ENCODE assay signal across 23 cellular contexts in genomic region chr3:141537866-141538265, GRCh38. TPM values are rescaled to one million over a fixed set of nuclear protein-coding genes. Genes with fewer than 3 reads are reported as not detected.
A peak's percentile ranks its signal among the peaks of the same experiment; 100 is the strongest.
DNase-seq lines count a peak whose midpoint lies in the region; ATAC-seq and TF ChIP-seq lines count a peak whose summit lies in the region.
"Had no signal": no experiment of that assay in that cellular context is flagged by ENCODE, and none has a peak within 500 bp of the region (broad histone marks: within the 10 kb centered on the region; RNA-seq: fewer than 3 reads in every experiment).

No MANE protein-coding gene starts in this region.

- peaks cover 9% of the 10 kb centered on the region for H3K9me3 Mint-ChIP-seq in CD8-positive, alpha-beta T cell
- H3K9me3 Mint-ChIP-seq in T-cell, result peaks cover 0 to 10% (median 6%) of the 10 kb centered on the region in 3 donors
- H3K9me3 Mint-ChIP-seq in naive thymus-derived CD8-positive, alpha-beta T cell, result peaks cover 5 to 19% (median 10%) of the 10 kb centered on the region in 9 donors
- peaks cover 13% of the 10 kb centered on the region for H3K9me3 Mint-ChIP-seq in activated naive CD4-positive, alpha-beta T cell treated with anti-CD3 and anti-CD28 coated beads, Interleukin-2, amount 10 ng/mL, durations not matched to agents 7 days and 5 days
- H3K9me3 Mint-ChIP-seq in activated CD4-positive, alpha-beta T cell treated with anti-CD3 and anti-CD28 coated beads, Interleukin-2, amount 10 ng/mL, durations not matched to agents 7 days and 5 days, result peaks cover 18% of the 10 kb centered on the region

- peaks cover 6% of the 10 kb centered on the region for H3K36me3 ChIP-seq in CD8-positive, alpha-beta T cell (ENCODE audit: insufficient read depth, low read length)

- H3K36me3 Mint-ChIP-seq in CD8-positive, alpha-beta T cell, result peaks cover 76% of the 10 kb centered on the region
- H3K36me3 Mint-ChIP-seq in T-cell, result peaks cover 58% of the 10 kb centered on the region
- H3K36me3 Mint-ChIP-seq in naive thymus-derived CD8-positive, alpha-beta T cell, result peaks cover 35 to 67% (median 42%) of the 10 kb centered on the region in 3 donors
- peaks cover 68% of the 10 kb centered on the region for H3K36me3 Mint-ChIP-seq in activated naive CD4-positive, alpha-beta T cell treated with anti-CD3 and anti-CD28 coated beads, Interleukin-2, amount 10 ng/mL, durations not matched to agents 7 days and 5 days
- peaks cover 68% of the 10 kb centered on the region for H3K36me3 Mint-ChIP-seq in activated CD4-positive, alpha-beta T cell treated with anti-CD3 and anti-CD28 coated beads, Interleukin-2, amount 10 ng/mL, durations not matched to agents 7 days and 5 days (ENCODE audit: low read depth)

- H3K4me1 ChIP-seq in CD8-positive, alpha-beta T cell (ENCODE audit: insufficient read depth, low read length), result peaks cover 11% of the 10 kb centered on the region

- no peak for ATAC-seq in CD8-positive, alpha-beta T cell
- ATAC-seq in T-cell (replicated peaks in 1 of 4), result no peak
- ATAC-seq in naive thymus-derived CD8-positive, alpha-beta T cell, result no peak
- ATAC-seq: GM12878, GM23338, HepG2, Panc1 had no signal

- H3K4me3 ChIP-seq in CD8-positive, alpha-beta T cell (ENCODE audit: low read depth, low read length), result no peak overlapping the region
- H3K4me3 ChIP-seq: GM12878, GM23338 had no signal

- POLR2A ChIA-PET in CD8-positive, alpha-beta T cell (lab: Charles Lee), result no interaction called here
- POLR2A ChIA-PET in T-cell (lab: Charles Lee), result interaction anchor here in 1 of 2 donors (0.6 kb wide), 1 partner anchor 41 kb away, joined by 3 read pairs; no protein-coding TSS in a partner anchor
- POLR2A ChIA-PET in naive thymus-derived CD8-positive, alpha-beta T cell (lab: Charles Lee), result no interaction called here
- POLR2A ChIA-PET in activated CD4-positive, alpha-beta T cell treated with anti-CD3 and anti-CD28 coated beads, Interleukin-2, amount 10 ng/mL, durations not matched to agents 7 days and 5 days (lab: Charles Lee), result no interaction called here

- no peaks in the 10 kb centered on the region for H3K9me3 ChIP-seq in CD8-positive, alpha-beta T cell (ENCODE audit: low read length)

- TF ChIP-seq CTCF in CD8-positive, alpha-beta T cell (IDR thresholded peaks at IDR 0.05), result no peak

- H3K4me3 Mint-ChIP-seq in CD8-positive, alpha-beta T cell, result no peak overlapping the region
- no peak overlapping the region for H3K4me3 Mint-ChIP-seq in T-cell
- no peak overlapping the region for H3K4me3 Mint-ChIP-seq in naive thymus-derived CD8-positive, alpha-beta T cell
- H3K4me3 Mint-ChIP-seq in activated naive CD4-positive, alpha-beta T cell treated with anti-CD3 and anti-CD28 coated beads, Interleukin-2, amount 10 ng/mL, durations not matched to agents 7 days and 5 days, result no peak overlapping the region
- H3K4me3 Mint-ChIP-seq in activated CD4-positive, alpha-beta T cell treated with anti-CD3 and anti-CD28 coated beads, Interleukin-2, amount 10 ng/mL, durations not matched to agents 7 days and 5 days, result no peak overlapping the region
- H3K4me3 Mint-ChIP-seq: GM23338 had no signal

- H3K27me3 ChIP-seq in CD8-positive, alpha-beta T cell (ENCODE audit: insufficient read depth, low read length), result no peaks in the 10 kb centered on the region

- no peaks in the 10 kb centered on the region for H3K27me3 Mint-ChIP-seq in CD8-positive, alpha-beta T cell (ENCODE audit: low read depth)
- no peaks in the 10 kb centered on the region for H3K27me3 Mint-ChIP-seq in T-cell
- no peaks in the 10 kb centered on the region for H3K27me3 Mint-ChIP-seq in naive thymus-derived CD8-positive, alpha-beta T cell
- H3K27me3 Mint-ChIP-seq in activated naive CD4-positive, alpha-beta T cell treated with anti-CD3 and anti-CD28 coated beads, Interleukin-2, amount 10 ng/mL, durations not matched to agents 7 days and 5 days, result no peaks in the 10 kb centered on the region
- no peaks in the 10 kb centered on the region for H3K27me3 Mint-ChIP-seq in activated CD4-positive, alpha-beta T cell treated with anti-CD3 and anti-CD28 coated beads, Interleukin-2, amount 10 ng/mL, durations not matched to agents 7 days and 5 days

- DNase-seq in CD8-positive, alpha-beta T cell, result no peak
- DNase-seq in T-cell (no peak), fibroblast of peridontal ligament (ENCODE audit: extremely low read depth) (peak; percentile 47), HCEC 1CT (no peak)
- no peak for DNase-seq in naive thymus-derived CD8-positive, alpha-beta T cell
- DNase-seq in stimulated activated CD4-positive, alpha-beta T cell treated with anti-CD3 and anti-CD28 coated beads, Interleukin-12 subunit alpha, Interleukin-12 subunit beta, amount 100 ng/mL, for 4 hours, result no peak
- DNase-seq in activated naive CD4-positive, alpha-beta T cell treated with anti-CD3 and anti-CD28 coated beads, Interleukin-2, amount 10 ng/mL, durations not matched to agents 7 days and 5 days, result no peak
- DNase-seq in activated CD4-positive, alpha-beta T cell treated with anti-CD3 and anti-CD28 coated beads, Interleukin-2, amount 10 ng/mL, durations not matched to agents 7 days and 5 days, result no peak
- DNase-seq: AML-193, COR-L47, GF-D8, NCI-H1048, NCI-H1436, NCI-H2029, NCI-H2171, NCI-H69, SW 1271 had no signal

- H3K4me1 Mint-ChIP-seq in CD8-positive, alpha-beta T cell (ENCODE audit: low read depth), result peaks cover 69% of the 10 kb centered on the region
- peaks cover 64 to 67% (median 67%) of the 10 kb centered on the region in 3 donors for H3K4me1 Mint-ChIP-seq in T-cell
- H3K4me1 Mint-ChIP-seq in naive thymus-derived CD8-positive, alpha-beta T cell, result peaks cover 17 to 63% (median 58%) of the 10 kb centered on the region in 4 donors
- H3K4me1 Mint-ChIP-seq in activated naive CD4-positive, alpha-beta T cell treated with anti-CD3 and anti-CD28 coated beads, Interleukin-2, amount 10 ng/mL, durations not matched to agents 7 days and 5 days, result peaks cover 18% of the 10 kb centered on the region
- peaks cover 17% of the 10 kb centered on the region for H3K4me1 Mint-ChIP-seq in activated CD4-positive, alpha-beta T cell treated with anti-CD3 and anti-CD28 coated beads, Interleukin-2, amount 10 ng/mL, durations not matched to agents 7 days and 5 days
- H3K4me1 Mint-ChIP-seq: GM23338 had no signal

- CTCF ChIA-PET in CD8-positive, alpha-beta T cell (lab: Charles Lee), result no interaction called here
- CTCF ChIA-PET in T-cell (lab: Charles Lee), result interaction anchor here in 1 of 2 donors (0.8 to 1.0 kb wide), 2 partner anchors 15 to 35 kb away, joined by 3 read pairs; no protein-coding TSS in a partner anchor
- CTCF ChIA-PET in activated naive CD4-positive, alpha-beta T cell treated with anti-CD3 and anti-CD28 coated beads, Interleukin-2, amount 10 ng/mL, durations not matched to agents 7 days and 5 days (lab: Charles Lee), result no interaction called here
- CTCF ChIA-PET in activated CD4-positive, alpha-beta T cell treated with anti-CD3 and anti-CD28 coated beads, Interleukin-2, amount 10 ng/mL, durations not matched to agents 7 days and 5 days (lab: Charles Lee), result no interaction called here

- peak overlapping the region; percentile 32 for H3K27ac Mint-ChIP-seq in CD8-positive, alpha-beta T cell
- peak overlapping the region; percentile 36 to 39 for H3K27ac Mint-ChIP-seq in T-cell
- H3K27ac Mint-ChIP-seq in naive thymus-derived CD8-positive, alpha-beta T cell, result peak overlapping the region in 6 of 10 donors; percentile 22 to 66 (median 32)
- H3K27ac Mint-ChIP-seq in activated naive CD4-positive, alpha-beta T cell treated with anti-CD3 and anti-CD28 coated beads, Interleukin-2, amount 10 ng/mL, durations not matched to agents 7 days and 5 days, result no peak overlapping the region
- H3K27ac Mint-ChIP-seq in activated CD4-positive, alpha-beta T cell treated with anti-CD3 and anti-CD28 coated beads, Interleukin-2, amount 10 ng/mL, durations not matched to agents 7 days and 5 days, result no peak overlapping the region
- H3K27ac Mint-ChIP-seq: GM23338 had no signal

- intact Hi-C loops in CD8-positive, alpha-beta T cell (cut with DNase I, micrococcal nuclease), result no loop called here

- no peak overlapping the region for H3K27ac ChIP-seq in CD8-positive, alpha-beta T cell (ENCODE audit: low read depth, low read length)
- H3K27ac ChIP-seq: C4-2B, KMS-11 had no signal

RNA-seq across cellular contexts. Expression of gene RASA2, which starts 51.0 kb away (rescaled TPM):
- 10 to 100 TPM; 96.3 to 97.4 TPM for total RNA-seq in CD8-positive, alpha-beta T cell
- total RNA-seq in T-cell, result 10 to 100 TPM; 52.7 to 80.0 (median 62.6) TPM
- total RNA-seq in naive thymus-derived CD8-positive, alpha-beta T cell, result 100 to 1,000 TPM; 112 to 124 TPM
- polyA plus RNA-seq in naive thymus-derived CD8-positive, alpha-beta T cell, result 10 to 100 TPM; 55.0 to 66.8 (median 57.9) TPM
- total RNA-seq in activated CD4-positive, alpha-beta T cell treated with anti-CD3 and anti-CD28 coated beads, Interleukin-2, amount 10 ng/mL, durations not matched to agents 7 days and 5 days, result 10 to 100 TPM; 46.5 to 54.1 TPM

Comparison
In these comparisons a context has a peak if more than half of its experiments do, and no peak if none do; other contexts are left out.
1. H3K27ac Mint-ChIP-seq: peak in CD8-positive, alpha-beta T cell (single experiment), T-cell (2 of 2) and naive thymus-derived CD8-positive, alpha-beta T cell (6 of 10); none in activated naive CD4-positive, alpha-beta T cell treated with anti-CD3 and anti-CD28 coated beads, Interleukin-2, amount 10 ng/mL, durations not matched to agents 7 days and 5 days (single experiment) and activated CD4-positive, alpha-beta T cell treated with anti-CD3 and anti-CD28 coated beads, Interleukin-2, amount 10 ng/mL, durations not matched to agents 7 days and 5 days (single experiment).